In the genomic region with DNA sequence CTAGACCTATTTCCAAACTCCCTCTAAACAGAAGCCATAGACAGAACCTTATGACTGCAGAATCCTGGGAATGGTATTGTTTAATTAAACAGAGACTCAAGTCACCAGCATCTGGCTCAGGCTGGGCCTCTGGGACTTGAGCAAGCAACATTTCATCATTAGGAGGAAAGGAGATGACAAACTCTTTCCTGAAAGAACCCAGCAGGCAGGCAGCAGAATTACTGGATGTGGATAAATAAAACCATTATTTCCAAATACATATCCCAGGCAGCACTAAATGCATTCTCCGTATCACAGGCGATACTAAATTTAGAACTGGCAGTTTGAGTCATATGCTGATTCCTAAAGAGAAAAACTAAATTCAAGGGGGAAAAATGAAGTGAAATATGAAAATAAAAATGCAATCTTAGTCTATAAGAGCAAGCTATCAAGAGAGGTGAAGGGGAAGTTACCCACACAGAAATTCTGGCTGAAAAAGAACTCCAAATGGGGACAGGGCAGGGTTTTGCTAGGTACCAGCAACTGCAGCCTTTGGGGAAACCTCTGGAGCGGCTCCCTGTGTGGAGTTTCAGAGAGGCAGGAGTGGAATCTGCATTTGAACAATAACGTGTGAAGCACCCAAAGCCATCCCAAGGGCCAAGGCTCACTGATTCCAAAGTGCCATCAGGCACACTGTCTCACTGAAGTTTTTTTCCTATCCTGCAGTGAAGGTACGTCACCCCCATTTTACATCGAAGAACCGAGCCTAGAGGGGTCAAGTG, we compare ENCODE assay signal across 11 cellular contexts.
A peak's percentile ranks its signal among the peaks of the same experiment; 100 is the strongest.
DNase-seq lines count a peak whose midpoint lies in the region; ATAC-seq and TF ChIP-seq lines count a peak whose summit lies in the region.
"Had no signal": no experiment of that assay in that cellular context is flagged by ENCODE, and none has a peak within 500 bp of the region (broad histone marks: within the 10 kb centered on the region; RNA-seq: fewer than 3 reads in every experiment).

No MANE protein-coding gene starts in this region.

- H3K36me3 Mint-ChIP-seq in HFFc6 (ENCODE audit: low read depth) (no peaks in the 10 kb centered on the region), chondrocyte (ENCODE audit: low read depth) (no peaks in the 10 kb centered on the region)
- H3K36me3 Mint-ChIP-seq: natural killer cell had no signal

- TF ChIP-seq CTCF in HFFc6 (IDR thresholded peaks at IDR 0.05) (no peak), chondrocyte (IDR thresholded peaks at IDR 0.05) (no peak)

- H3K27me3 Mint-ChIP-seq in HFFc6 (ENCODE audit: insufficient read depth): no peaks in the 10 kb centered on the region
- H3K27me3 Mint-ChIP-seq in chondrocyte (ENCODE audit: low read depth): no peaks in the 10 kb centered on the region

- DNase-seq in HFFc6 (peak; percentile 53), chondrocyte (ENCODE audit: low spot score) (no peak), left ventricle myocardium superior (peak; percentile 56), stromal cell of bone marrow (ENCODE audit: low read depth) (peak; percentile 75), NCI-H1417 (lab: John Stamatoyannopoulos, UW) (no peak), HUDEP-2 (lab: John Stamatoyannopoulos, UW; ENCODE audit: unreplicated experiment in 76 of 76) (no peak), NCI-H1930 (lab: John Stamatoyannopoulos, UW) (no peak)
- DNase-seq: activated CD4-positive, alpha-beta T cell treated with anti-CD3 and anti-CD28 coated beads for 4 hours; Caco-2; erythroblast; natural killer cell had no signal

- H3K9me3 Mint-ChIP-seq in HFFc6 (no peaks in the 10 kb centered on the region), chondrocyte (ENCODE audit: low read depth) (no peaks in the 10 kb centered on the region)
- H3K9me3 Mint-ChIP-seq: natural killer cell had no signal

- intact Hi-C loops in left ventricle myocardium superior (cut with micrococcal nuclease): no loop called here

- H3K27ac Mint-ChIP-seq in HFFc6 (peak overlapping the region; percentile 42; the same call in 1 of the 2 replicates), chondrocyte (ENCODE audit: unreplicated experiment) (peak overlapping the region; percentile 81)
- H3K27ac Mint-ChIP-seq: natural killer cell had no signal

- ATAC-seq in left ventricle myocardium superior: peak; percentile 85
- ATAC-seq: natural killer cell had no signal

- no peak overlapping the region for H3K4me3 Mint-ChIP-seq in HFFc6
- H3K4me3 Mint-ChIP-seq in chondrocyte (ENCODE audit: unreplicated experiment): no peak overlapping the region
- H3K4me3 Mint-ChIP-seq: natural killer cell had no signal

- peaks cover 11% of the 10 kb centered on the region for H3K4me1 Mint-ChIP-seq in HFFc6 (ENCODE audit: low read depth)
- H3K4me1 Mint-ChIP-seq in chondrocyte (ENCODE audit: low read depth): peaks cover 15% of the 10 kb centered on the region
- H3K4me1 Mint-ChIP-seq: natural killer cell had no signal

Comparison
In these comparisons a context has a peak if more than half of its experiments do, and no peak if none do; other contexts are left out.
1. DNase-seq: peak in HFFc6 (single experiment), left ventricle myocardium superior (single experiment) and stromal cell of bone marrow (single experiment); none in chondrocyte (single experiment), NCI-H1417 (0 of 3), HUDEP-2 (0 of 76) and NCI-H1930 (0 of 2).